1 cellular context compared by ENCODE assay signal in genomic region chr2:25521665-25522387, GRCh38.
TF ChIP-seq lines count a peak whose summit lies in the region.

No MANE protein-coding gene starts in this region.

TF ChIP-seq in HepG2, 621 proteins besides CTCF, POLR2A, EP300 and RAD21 (continued from another document):
- no peak for TF ChIP-seq SP1 (IDR thresholded peaks at IDR 0.05)
- TF ChIP-seq SP1 (CRISPR knock-in tag; IDR thresholded peaks at IDR 0.05), result 0 out of 2 replicates have a peak, but pooled peaks have one; percentile 21
- TF ChIP-seq ZBTB20 (CRISPR knock-in tag; IDR thresholded peaks at IDR 0.05; ENCODE audit: borderline replicate concordance, low read depth), result peak; percentile 19; the same call in 1 of the 2 replicates
- TF ChIP-seq U2AF1 (optimal IDR thresholded peaks at IDR 0.05; ENCODE audit: low read depth, low read length), result no peak
- peak; percentile 9; the same call in 1 of the 2 replicates for TF ChIP-seq FOXA1 (IDR thresholded peaks at IDR 0.05)
- TF ChIP-seq FOXA1 (CRISPR knock-in tag; IDR thresholded peaks at IDR 0.05), result peak; percentile 83
- TF ChIP-seq FOXP1 (IDR thresholded peaks at IDR 0.05), result no peak
- 0 out of 2 replicates have a peak, but pooled peaks have one; percentile 34 for TF ChIP-seq FOXP1 (CRISPR knock-in tag; IDR thresholded peaks at IDR 0.05)
- TF ChIP-seq SAP130 (CRISPR knock-in tag; IDR thresholded peaks at IDR 0.05; ENCODE audit: low read depth), result 0 out of 2 replicates have a peak, but pooled peaks have one; percentile 19
- peak; percentile 25; the same call in 1 of the 2 replicates for TF ChIP-seq ARID5B (CRISPR knock-in tag; IDR thresholded peaks at IDR 0.05)
- TF ChIP-seq HOMEZ (CRISPR knock-in tag; IDR thresholded peaks at IDR 0.05; ENCODE audit: low read depth), result 0 out of 2 replicates have a peak, but pooled peaks have one; percentile 39
- no peak for TF ChIP-seq ZNF567 (CRISPR knock-in tag; IDR thresholded peaks at IDR 0.05; ENCODE audit: borderline replicate concordance)
- TF ChIP-seq, protein P1, sequence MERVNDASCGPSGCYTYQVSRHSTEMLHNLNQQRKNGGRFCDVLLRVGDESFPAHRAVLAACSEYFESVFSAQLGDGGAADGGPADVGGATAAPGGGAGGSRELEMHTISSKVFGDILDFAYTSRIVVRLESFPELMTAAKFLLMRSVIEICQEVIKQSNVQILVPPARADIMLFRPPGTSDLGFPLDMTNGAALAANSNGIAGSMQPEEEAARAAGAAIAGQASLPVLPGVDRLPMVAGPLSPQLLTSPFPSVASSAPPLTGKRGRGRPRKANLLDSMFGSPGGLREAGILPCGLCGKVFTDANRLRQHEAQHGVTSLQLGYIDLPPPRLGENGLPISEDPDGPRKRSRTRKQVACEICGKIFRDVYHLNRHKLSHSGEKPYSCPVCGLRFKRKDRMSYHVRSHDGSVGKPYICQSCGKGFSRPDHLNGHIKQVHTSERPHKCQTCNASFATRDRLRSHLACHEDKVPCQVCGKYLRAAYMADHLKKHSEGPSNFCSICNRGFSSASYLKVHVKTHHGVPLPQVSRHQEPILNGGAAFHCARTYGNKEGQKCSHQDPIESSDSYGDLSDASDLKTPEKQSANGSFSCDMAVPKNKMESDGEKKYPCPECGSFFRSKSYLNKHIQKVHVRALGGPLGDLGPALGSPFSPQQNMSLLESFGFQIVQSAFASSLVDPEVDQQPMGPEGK (CRISPR knock-in tag; IDR thresholded peaks at IDR 0.05), result peak; percentile 77
- TF ChIP-seq, protein P2, sequence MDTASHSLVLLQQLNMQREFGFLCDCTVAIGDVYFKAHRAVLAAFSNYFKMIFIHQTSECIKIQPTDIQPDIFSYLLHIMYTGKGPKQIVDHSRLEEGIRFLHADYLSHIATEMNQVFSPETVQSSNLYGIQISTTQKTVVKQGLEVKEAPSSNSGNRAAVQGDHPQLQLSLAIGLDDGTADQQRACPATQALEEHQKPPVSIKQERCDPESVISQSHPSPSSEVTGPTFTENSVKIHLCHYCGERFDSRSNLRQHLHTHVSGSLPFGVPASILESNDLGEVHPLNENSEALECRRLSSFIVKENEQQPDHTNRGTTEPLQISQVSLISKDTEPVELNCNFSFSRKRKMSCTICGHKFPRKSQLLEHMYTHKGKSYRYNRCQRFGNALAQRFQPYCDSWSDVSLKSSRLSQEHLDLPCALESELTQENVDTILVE (CRISPR knock-in tag; IDR thresholded peaks at IDR 0.05), result peak; percentile 61; the same call in 1 of the 2 replicates
- peak; percentile 41; the same call in 1 of the 2 replicates for TF ChIP-seq ZKSCAN8 (CRISPR knock-in tag; IDR thresholded peaks at IDR 0.05; ENCODE audit: borderline replicate concordance)
- TF ChIP-seq PPARG (CRISPR knock-in tag; conservative IDR thresholded peaks at IDR 0.05), result 0 out of 2 replicates have a peak, but pooled peaks have one; percentile 11
- no peak for TF ChIP-seq CCDC6 (CRISPR knock-in tag; IDR thresholded peaks at IDR 0.05)
- peak; percentile 80 for TF ChIP-seq SMC3 (IDR thresholded peaks at IDR 0.05; ENCODE audit: low read length)
- TF ChIP-seq, protein P3, sequence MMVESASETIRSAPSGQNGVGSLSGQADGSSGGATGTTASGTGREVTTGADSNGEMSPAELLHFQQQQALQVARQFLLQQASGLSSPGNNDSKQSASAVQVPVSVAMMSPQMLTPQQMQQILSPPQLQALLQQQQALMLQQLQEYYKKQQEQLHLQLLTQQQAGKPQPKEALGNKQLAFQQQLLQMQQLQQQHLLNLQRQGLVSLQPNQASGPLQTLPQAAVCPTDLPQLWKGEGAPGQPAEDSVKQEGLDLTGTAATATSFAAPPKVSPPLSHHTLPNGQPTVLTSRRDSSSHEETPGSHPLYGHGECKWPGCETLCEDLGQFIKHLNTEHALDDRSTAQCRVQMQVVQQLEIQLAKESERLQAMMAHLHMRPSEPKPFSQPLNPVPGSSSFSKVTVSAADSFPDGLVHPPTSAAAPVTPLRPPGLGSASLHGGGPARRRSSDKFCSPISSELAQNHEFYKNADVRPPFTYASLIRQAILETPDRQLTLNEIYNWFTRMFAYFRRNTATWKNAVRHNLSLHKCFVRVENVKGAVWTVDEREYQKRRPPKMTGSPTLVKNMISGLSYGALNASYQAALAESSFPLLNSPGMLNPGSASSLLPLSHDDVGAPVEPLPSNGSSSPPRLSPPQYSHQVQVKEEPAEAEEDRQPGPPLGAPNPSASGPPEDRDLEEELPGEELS (CRISPR knock-in tag; IDR thresholded peaks at IDR 0.05), result 0 out of 2 replicates have a peak, but pooled peaks have one; percentile 27
- no peak for TF ChIP-seq ZFP36 (IDR thresholded peaks at IDR 0.05; ENCODE audit: borderline replicate concordance, low read depth, low read length, partially characterized antibody)
- TF ChIP-seq KLF16 (CRISPR knock-in tag; IDR thresholded peaks at IDR 0.05), result 0 out of 4 replicates have a peak, but pooled peaks of 1 of the 2 experiments have one; percentile 39
- TF ChIP-seq AGO2 (optimal IDR thresholded peaks at IDR 0.05; ENCODE audit: low read depth, low read length), result no peak
- TF ChIP-seq FOXA3 (CRISPR knock-in tag; IDR thresholded peaks at IDR 0.05), result peak; percentile 87
- 0 out of 2 replicates have a peak, but pooled peaks have one; percentile 8 for TF ChIP-seq RXRB (CRISPR knock-in tag; IDR thresholded peaks at IDR 0.05; ENCODE audit: borderline replicate concordance)
- peak; percentile 37; the same call in 1 of the 2 replicates for TF ChIP-seq KDM3A (CRISPR knock-in tag; IDR thresholded peaks at IDR 0.05; ENCODE audit: low read depth)
- TF ChIP-seq, protein P4, sequence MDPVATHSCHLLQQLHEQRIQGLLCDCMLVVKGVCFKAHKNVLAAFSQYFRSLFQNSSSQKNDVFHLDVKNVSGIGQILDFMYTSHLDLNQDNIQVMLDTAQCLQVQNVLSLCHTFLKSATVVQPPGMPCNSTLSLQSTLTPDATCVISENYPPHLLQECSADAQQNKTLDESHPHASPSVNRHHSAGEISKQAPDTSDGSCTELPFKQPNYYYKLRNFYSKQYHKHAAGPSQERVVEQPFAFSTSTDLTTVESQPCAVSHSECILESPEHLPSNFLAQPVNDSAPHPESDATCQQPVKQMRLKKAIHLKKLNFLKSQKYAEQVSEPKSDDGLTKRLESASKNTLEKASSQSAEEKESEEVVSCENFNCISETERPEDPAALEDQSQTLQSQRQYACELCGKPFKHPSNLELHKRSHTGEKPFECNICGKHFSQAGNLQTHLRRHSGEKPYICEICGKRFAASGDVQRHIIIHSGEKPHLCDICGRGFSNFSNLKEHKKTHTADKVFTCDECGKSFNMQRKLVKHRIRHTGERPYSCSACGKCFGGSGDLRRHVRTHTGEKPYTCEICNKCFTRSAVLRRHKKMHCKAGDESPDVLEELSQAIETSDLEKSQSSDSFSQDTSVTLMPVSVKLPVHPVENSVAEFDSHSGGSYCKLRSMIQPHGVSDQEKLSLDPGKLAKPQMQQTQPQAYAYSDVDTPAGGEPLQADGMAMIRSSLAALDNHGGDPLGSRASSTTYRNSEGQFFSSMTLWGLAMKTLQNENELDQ (CRISPR knock-in tag; IDR thresholded peaks at IDR 0.05; ENCODE audit: borderline replicate concordance), result no peak
- TF ChIP-seq IRF2 (CRISPR knock-in tag; IDR thresholded peaks at IDR 0.05), result 0 out of 2 replicates have a peak, but pooled peaks have one; percentile 17
- TF ChIP-seq FOXK1 (CRISPR knock-in tag; IDR thresholded peaks at IDR 0.05; ENCODE audit: borderline replicate concordance, low read depth), result peak; percentile 54; the same call in 1 of the 2 replicates
- TF ChIP-seq NFATC3 (CRISPR knock-in tag; IDR thresholded peaks at IDR 0.05), result no peak
- no peak for TF ChIP-seq CCAR2 (optimal IDR thresholded peaks at IDR 0.05; ENCODE audit: low read depth, low read length)
- 0 out of 2 replicates have a peak, but pooled peaks have one; percentile 59 for TF ChIP-seq GATAD2A (CRISPR knock-in tag; IDR thresholded peaks at IDR 0.05)
- TF ChIP-seq KAT8 (CRISPR knock-in tag; IDR thresholded peaks at IDR 0.05), result 0 out of 2 replicates have a peak, but pooled peaks have one; percentile 22
- TF ChIP-seq, protein P5, sequence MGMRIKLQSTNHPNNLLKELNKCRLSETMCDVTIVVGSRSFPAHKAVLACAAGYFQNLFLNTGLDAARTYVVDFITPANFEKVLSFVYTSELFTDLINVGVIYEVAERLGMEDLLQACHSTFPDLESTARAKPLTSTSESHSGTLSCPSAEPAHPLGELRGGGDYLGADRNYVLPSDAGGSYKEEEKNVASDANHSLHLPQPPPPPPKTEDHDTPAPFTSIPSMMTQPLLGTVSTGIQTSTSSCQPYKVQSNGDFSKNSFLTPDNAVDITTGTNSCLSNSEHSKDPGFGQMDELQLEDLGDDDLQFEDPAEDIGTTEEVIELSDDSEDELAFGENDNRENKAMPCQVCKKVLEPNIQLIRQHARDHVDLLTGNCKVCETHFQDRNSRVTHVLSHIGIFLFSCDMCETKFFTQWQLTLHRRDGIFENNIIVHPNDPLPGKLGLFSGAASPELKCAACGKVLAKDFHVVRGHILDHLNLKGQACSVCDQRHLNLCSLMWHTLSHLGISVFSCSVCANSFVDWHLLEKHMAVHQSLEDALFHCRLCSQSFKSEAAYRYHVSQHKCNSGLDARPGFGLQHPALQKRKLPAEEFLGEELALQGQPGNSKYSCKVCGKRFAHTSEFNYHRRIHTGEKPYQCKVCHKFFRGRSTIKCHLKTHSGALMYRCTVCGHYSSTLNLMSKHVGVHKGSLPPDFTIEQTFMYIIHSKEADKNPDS (CRISPR knock-in tag; IDR thresholded peaks at IDR 0.05), result no peak
- 0 out of 2 replicates have a peak, but pooled peaks have one; percentile 29 for TF ChIP-seq ZSCAN9 (CRISPR knock-in tag; IDR thresholded peaks at IDR 0.05; ENCODE audit: borderline replicate concordance)
- TF ChIP-seq HOXA3 (CRISPR knock-in tag; IDR thresholded peaks at IDR 0.05), result no peak
- TF ChIP-seq MLX (CRISPR knock-in tag; IDR thresholded peaks at IDR 0.05), result 0 out of 2 replicates have a peak, but pooled peaks have one; percentile 24
- 0 out of 2 replicates have a peak, but pooled peaks have one; percentile 25 for TF ChIP-seq TMF1 (CRISPR knock-in tag; IDR thresholded peaks at IDR 0.05; ENCODE audit: low read depth)
- TF ChIP-seq ZNF274 (CRISPR knock-in tag; IDR thresholded peaks at IDR 0.05), result no peak
- TF ChIP-seq, protein P6, sequence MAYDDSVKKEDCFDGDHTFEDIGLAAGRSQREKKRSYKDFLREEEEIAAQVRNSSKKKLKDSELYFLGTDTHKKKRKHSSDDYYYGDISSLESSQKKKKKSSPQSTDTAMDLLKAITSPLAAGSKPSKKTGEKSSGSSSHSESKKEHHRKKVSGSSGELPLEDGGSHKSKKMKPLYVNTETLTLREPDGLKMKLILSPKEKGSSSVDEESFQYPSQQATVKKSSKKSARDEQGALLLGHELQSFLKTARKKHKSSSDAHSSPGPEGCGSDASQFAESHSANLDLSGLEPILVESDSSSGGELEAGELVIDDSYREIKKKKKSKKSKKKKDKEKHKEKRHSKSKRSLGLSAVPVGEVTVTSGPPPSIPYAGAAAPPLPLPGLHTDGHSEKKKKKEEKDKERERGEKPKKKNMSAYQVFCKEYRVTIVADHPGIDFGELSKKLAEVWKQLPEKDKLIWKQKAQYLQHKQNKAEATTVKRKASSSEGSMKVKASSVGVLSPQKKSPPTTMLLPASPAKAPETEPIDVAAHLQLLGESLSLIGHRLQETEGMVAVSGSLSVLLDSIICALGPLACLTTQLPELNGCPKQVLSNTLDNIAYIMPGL (CRISPR knock-in tag; IDR thresholded peaks at IDR 0.05; ENCODE audit: borderline replicate concordance in 1 of 2, low read depth in 1 of 2), result 0 out of 4 replicates have a peak, but pooled peaks of 1 of the 2 experiments have one; percentile 59
- peak; percentile 50; the same call in 1 of the 2 replicates for TF ChIP-seq YEATS2 (CRISPR knock-in tag; IDR thresholded peaks at IDR 0.05; ENCODE audit: borderline replicate concordance)
- TF ChIP-seq ZNF740 (CRISPR knock-in tag; IDR thresholded peaks at IDR 0.05), result peak; percentile 34; the same call in 1 of the 2 replicates
- 0 out of 2 replicates have a peak, but pooled peaks have one; percentile 62 for TF ChIP-seq RFXANK (CRISPR knock-in tag; IDR thresholded peaks at IDR 0.05)
